ENCODE assay signal across 11 cellular contexts in genomic region chrX:39753296-39753996, GRCh38.
A peak's percentile ranks its signal among the peaks of the same experiment; 100 is the strongest.
DNase-seq lines count a peak whose midpoint lies in the region; ATAC-seq, FAIRE-seq and TF ChIP-seq lines count a peak whose summit lies in the region.
"Had no signal": no experiment of that assay in that cellular context is flagged by ENCODE, and none has a peak within 500 bp of the region (broad histone marks: within the 10 kb centered on the region; RNA-seq: fewer than 3 reads in every experiment).

No MANE protein-coding gene starts in this region.

- H3K4me3 ChIP-seq in vagina (no peak overlapping the region), WERI-Rb-1 (ENCODE audit: low read depth, low read length) (no peak overlapping the region)

- peaks cover 12% of the 10 kb centered on the region for H3K4me1 ChIP-seq in vagina

- no peaks in the 10 kb centered on the region for H3K9me3 Mint-ChIP-seq in activated naive CD4-positive, alpha-beta T cell treated with anti-CD3 and anti-CD28 coated beads for 36 hours
- H3K9me3 Mint-ChIP-seq in activated naive CD4-positive, alpha-beta T cell treated with anti-CD3 and anti-CD28 coated beads, Interleukin-2, amount 50 U/mL, for 72 hours = no peaks in the 10 kb centered on the region
- no peaks in the 10 kb centered on the region for H3K9me3 Mint-ChIP-seq in activated T-helper 1 cell treated with anti-CD3 and anti-CD28 coated beads, Interleukin-12 subunit alpha, Interleukin-12 subunit beta, Interleukin-2, Interleukin-4 antibody, amounts not matched to agents 30 ng/mL and 10 ng/mL and 1 ng/mL, durations not matched to agents 14 hours and 24 hours and 36 hours

- TF ChIP-seq CTCF in vagina (IDR thresholded peaks at IDR 0.05) (no peak), WERI-Rb-1 (IDR thresholded peaks at IDR 0.05; ENCODE audit: low read depth, low read length) (no peak)

- no peak for ATAC-seq in activated naive CD4-positive, alpha-beta T cell treated with anti-CD3 and anti-CD28 coated beads, Interleukin-2, amount 50 U/mL, for 72 hours
- no peak for ATAC-seq in Right ventricle myocardium superior (ENCODE audit: poor library complexity)
- ATAC-seq: WTC11 had no signal

- no peak for TF ChIP-seq POLR2A in vagina (IDR thresholded peaks at IDR 0.05)

- H3K27me3 Mint-ChIP-seq in activated naive CD4-positive, alpha-beta T cell treated with anti-CD3 and anti-CD28 coated beads for 36 hours (ENCODE audit: low read depth) = no peaks in the 10 kb centered on the region
- no peaks in the 10 kb centered on the region for H3K27me3 Mint-ChIP-seq in activated T-helper 1 cell treated with anti-CD3 and anti-CD28 coated beads, Interleukin-12 subunit alpha, Interleukin-12 subunit beta, Interleukin-2, Interleukin-4 antibody, amounts not matched to agents 30 ng/mL and 10 ng/mL and 1 ng/mL, durations not matched to agents 14 hours and 24 hours and 36 hours (ENCODE audit: insufficient read depth)

- no peaks in the 10 kb centered on the region for H3K36me3 ChIP-seq in vagina
- no peaks in the 10 kb centered on the region for H3K36me3 ChIP-seq in WERI-Rb-1

- DNase-seq in activated naive CD4-positive, alpha-beta T cell treated with anti-CD3 and anti-CD28 coated beads for 36 hours = peak; percentile 30
- DNase-seq in activated naive CD4-positive, alpha-beta T cell treated with anti-CD3 and anti-CD28 coated beads, Interleukin-2, amount 50 U/mL, for 72 hours (ENCODE audit: low spot score in 2 of 2) = no peak
- DNase-seq in activated T-helper 1 cell treated with anti-CD3 and anti-CD28 coated beads, Interleukin-12 subunit alpha, Interleukin-12 subunit beta, Interleukin-2, Interleukin-4 antibody, amounts not matched to agents 30 ng/mL and 10 ng/mL and 1 ng/mL, durations not matched to agents 14 hours and 24 hours and 36 hours (ENCODE audit: low spot score) = no peak
- DNase-seq in islet precursor cell (peak; percentile 91), urothelium cell line (ENCODE audit: low spot score) (peak; percentile 39), vagina (ENCODE audit: extremely low spot score in 2 of 2) (no peak), Right ventricle myocardium superior (no peak), WERI-Rb-1 (no peak)
- DNase-seq: activated effector memory CD4-positive, alpha-beta T cell treated with anti-CD3 and anti-CD28 coated beads, Interleukin-2, amount 50 U/mL, for 16 hours; stimulated activated CD4-positive, alpha-beta T cell treated with anti-CD3 and anti-CD28 coated beads, Interleukin-2, amount 100 ng/mL, for 24 hours had no signal

- H3K4me1 Mint-ChIP-seq in activated naive CD4-positive, alpha-beta T cell treated with anti-CD3 and anti-CD28 coated beads for 36 hours (ENCODE audit: low read depth) = peaks cover 7% of the 10 kb centered on the region
- peaks cover 13% of the 10 kb centered on the region for H3K4me1 Mint-ChIP-seq in activated T-helper 1 cell treated with anti-CD3 and anti-CD28 coated beads, Interleukin-12 subunit alpha, Interleukin-12 subunit beta, Interleukin-2, Interleukin-4 antibody, amounts not matched to agents 30 ng/mL and 10 ng/mL and 1 ng/mL, durations not matched to agents 14 hours and 24 hours and 36 hours (ENCODE audit: low read depth)

- no peak overlapping the region for H3K4me3 Mint-ChIP-seq in activated naive CD4-positive, alpha-beta T cell treated with anti-CD3 and anti-CD28 coated beads for 36 hours
- no peak overlapping the region for H3K4me3 Mint-ChIP-seq in activated T-helper 1 cell treated with anti-CD3 and anti-CD28 coated beads, Interleukin-12 subunit alpha, Interleukin-12 subunit beta, Interleukin-2, Interleukin-4 antibody, amounts not matched to agents 30 ng/mL and 10 ng/mL and 1 ng/mL, durations not matched to agents 14 hours and 24 hours and 36 hours
- H3K4me3 Mint-ChIP-seq: WTC11 had no signal

- intact Hi-C loops in activated naive CD4-positive, alpha-beta T cell treated with anti-CD3 and anti-CD28 coated beads for 36 hours (cut with micrococcal nuclease) = no loop called here
- intact Hi-C loops in activated T-helper 1 cell treated with anti-CD3 and anti-CD28 coated beads, Interleukin-12 subunit alpha, Interleukin-12 subunit beta, Interleukin-2, Interleukin-4 antibody, amounts not matched to agents 30 ng/mL and 10 ng/mL and 1 ng/mL, durations not matched to agents 14 hours and 24 hours and 36 hours (cut with micrococcal nuclease) = no loop called here
- intact Hi-C loops in vagina (cut with DNase I) = no loop called here
- intact Hi-C loops in Right ventricle myocardium superior (cut with DNase I) = no loop called here

- no peak overlapping the region for H3K27ac Mint-ChIP-seq in activated naive CD4-positive, alpha-beta T cell treated with anti-CD3 and anti-CD28 coated beads for 36 hours
- peak overlapping the region in 1 of 2 donors; percentile 69 for H3K27ac Mint-ChIP-seq in activated naive CD4-positive, alpha-beta T cell treated with anti-CD3 and anti-CD28 coated beads, Interleukin-2, amount 50 U/mL, for 72 hours
- H3K27ac Mint-ChIP-seq in activated T-helper 1 cell treated with anti-CD3 and anti-CD28 coated beads, Interleukin-12 subunit alpha, Interleukin-12 subunit beta, Interleukin-2, Interleukin-4 antibody, amounts not matched to agents 30 ng/mL and 10 ng/mL and 1 ng/mL, durations not matched to agents 14 hours and 24 hours and 36 hours = peak overlapping the region; percentile 1
- H3K27ac Mint-ChIP-seq: WTC11 had no signal

- CTCF ChIA-PET in activated naive CD4-positive, alpha-beta T cell treated with anti-CD3 and anti-CD28 coated beads for 36 hours (lab: Charles Lee) = no interaction called here

- no peak for FAIRE-seq in urothelium cell line (lab: Jason Lieb, UNC)

- no peak overlapping the region for H3K27ac ChIP-seq in vagina
- no peak overlapping the region for H3K27ac ChIP-seq in WERI-Rb-1

- H3K9me3 ChIP-seq in vagina = no peaks in the 10 kb centered on the region
- no peaks in the 10 kb centered on the region for H3K9me3 ChIP-seq in WERI-Rb-1 (ENCODE audit: severe bottlenecking)

- H3K27me3 ChIP-seq in vagina = no peaks in the 10 kb centered on the region
- no peaks in the 10 kb centered on the region for H3K27me3 ChIP-seq in WERI-Rb-1 (ENCODE audit: insufficient read depth, low read depth, severe bottlenecking)

- H3K36me3 Mint-ChIP-seq in activated naive CD4-positive, alpha-beta T cell treated with anti-CD3 and anti-CD28 coated beads for 36 hours (ENCODE audit: low read depth) = no peaks in the 10 kb centered on the region
- no peaks in the 10 kb centered on the region for H3K36me3 Mint-ChIP-seq in activated naive CD4-positive, alpha-beta T cell treated with anti-CD3 and anti-CD28 coated beads, Interleukin-2, amount 50 U/mL, for 72 hours
- H3K36me3 Mint-ChIP-seq in activated T-helper 1 cell treated with anti-CD3 and anti-CD28 coated beads, Interleukin-12 subunit alpha, Interleukin-12 subunit beta, Interleukin-2, Interleukin-4 antibody, amounts not matched to agents 30 ng/mL and 10 ng/mL and 1 ng/mL, durations not matched to agents 14 hours and 24 hours and 36 hours (ENCODE audit: low read depth) = no peaks in the 10 kb centered on the region
- H3K36me3 Mint-ChIP-seq: WTC11 had no signal

Comparison
In these comparisons a context has a peak if more than half of its experiments do, and no peak if none do; other contexts are left out.
1. DNase-seq: peak in activated naive CD4-positive, alpha-beta T cell treated with anti-CD3 and anti-CD28 coated beads for 36 hours (single experiment), islet precursor cell (single experiment) and urothelium cell line (single experiment); none in activated naive CD4-positive, alpha-beta T cell treated with anti-CD3 and anti-CD28 coated beads, Interleukin-2, amount 50 U/mL, for 72 hours (0 of 2), activated T-helper 1 cell treated with anti-CD3 and anti-CD28 coated beads, Interleukin-12 subunit alpha, Interleukin-12 subunit beta, Interleukin-2, Interleukin-4 antibody, amounts not matched to agents 30 ng/mL and 10 ng/mL and 1 ng/mL, durations not matched to agents 14 hours and 24 hours and 36 hours (single experiment), vagina (0 of 2), Right ventricle myocardium superior (single experiment) and WERI-Rb-1 (single experiment).